In genomic region chr6:11198663-11199603, GRCh38 we compare ENCODE assay signal across 8 cellular contexts. TPM values are rescaled to one million over a fixed set of nuclear protein-coding genes. Genes with fewer than 3 reads are reported as not detected.
DNase-seq lines count a peak whose midpoint lies in the region; ATAC-seq and TF ChIP-seq lines count a peak whose summit lies in the region.

No MANE protein-coding gene starts in this region.

- ATAC-seq in HG02798 (IDR thresholded peaks at IDR 0.05; ENCODE audit: poor library complexity, unreplicated experiment) (peak; percentile 62), natural killer cell (peak; percentile 39 to 56 (median 43))

- TF ChIP-seq CTCF in natural killer cell (IDR thresholded peaks at IDR 0.05) (no peak), glutamatergic neuron (IDR thresholded peaks at IDR 0.05; ENCODE audit: partially characterized antibody, unreplicated experiment) (no peak)

- H3K4me1 Mint-ChIP-seq in activated T-helper 2 cell treated with anti-CD3 and anti-CD28 coated beads, Interferon-gamma antibody, Interleukin-2, Interleukin-4, amounts not matched to agents 10 μg/mL and 5 μg/mL and 100 μg/mL, durations not matched to agents 14 hours and 24 hours and 36 hours (ENCODE audit: low read depth), result peaks cover 54% of the 10 kb centered on the region
- H3K4me1 Mint-ChIP-seq in natural killer cell (peaks cover 95 to 97% of the 10 kb centered on the region in 2 donors), glutamatergic neuron (ENCODE audit: low read depth, unreplicated experiment) (peaks cover 17% of the 10 kb centered on the region)

- H3K36me3 Mint-ChIP-seq in activated T-helper 2 cell treated with anti-CD3 and anti-CD28 coated beads, Interferon-gamma antibody, Interleukin-2, Interleukin-4, amounts not matched to agents 10 μg/mL and 5 μg/mL and 100 μg/mL, durations not matched to agents 14 hours and 24 hours and 36 hours (ENCODE audit: low read depth), result peaks cover 86% of the 10 kb centered on the region
- H3K36me3 Mint-ChIP-seq in natural killer cell (peaks cover 14% of the 10 kb centered on the region), glutamatergic neuron (ENCODE audit: unreplicated experiment) (no peaks in the 10 kb centered on the region)

- peak overlapping the region; percentile 31 for H3K27ac Mint-ChIP-seq in activated T-helper 2 cell treated with anti-CD3 and anti-CD28 coated beads, Interferon-gamma antibody, Interleukin-2, Interleukin-4, amounts not matched to agents 10 μg/mL and 5 μg/mL and 100 μg/mL, durations not matched to agents 14 hours and 24 hours and 36 hours
- H3K27ac Mint-ChIP-seq in natural killer cell, result peak overlapping the region; percentile 98 to 99
- H3K27ac Mint-ChIP-seq in glutamatergic neuron (ENCODE audit: unreplicated experiment), result no peak overlapping the region

- no peak overlapping the region for H3K4me3 Mint-ChIP-seq in activated T-helper 2 cell treated with anti-CD3 and anti-CD28 coated beads, Interferon-gamma antibody, Interleukin-2, Interleukin-4, amounts not matched to agents 10 μg/mL and 5 μg/mL and 100 μg/mL, durations not matched to agents 14 hours and 24 hours and 36 hours (ENCODE audit: low read depth)
- H3K4me3 Mint-ChIP-seq in natural killer cell, result peak overlapping the region; percentile 52
- no peak overlapping the region for H3K4me3 Mint-ChIP-seq in glutamatergic neuron (ENCODE audit: unreplicated experiment)

- intact Hi-C loops in activated T-helper 2 cell treated with anti-CD3 and anti-CD28 coated beads, Interferon-gamma antibody, Interleukin-2, Interleukin-4, amounts not matched to agents 10 μg/mL and 5 μg/mL and 100 μg/mL, durations not matched to agents 14 hours and 24 hours and 36 hours (cut with micrococcal nuclease), result no loop called here
- intact Hi-C loops in natural killer cell (cut with micrococcal nuclease), result no loop called here
- intact Hi-C loops in head of caudate nucleus (cut with DNase I), result no loop called here

- H3K27me3 Mint-ChIP-seq in activated T-helper 2 cell treated with anti-CD3 and anti-CD28 coated beads, Interferon-gamma antibody, Interleukin-2, Interleukin-4, amounts not matched to agents 10 μg/mL and 5 μg/mL and 100 μg/mL, durations not matched to agents 14 hours and 24 hours and 36 hours (ENCODE audit: low read depth), result no peaks in the 10 kb centered on the region
- no peaks in the 10 kb centered on the region for H3K27me3 Mint-ChIP-seq in natural killer cell (ENCODE audit: low read depth in 2 of 2)
- no peaks in the 10 kb centered on the region for H3K27me3 Mint-ChIP-seq in glutamatergic neuron (ENCODE audit: unreplicated experiment)

- DNase-seq in GF-D8 (lab: John Stamatoyannopoulos, UW), result peak; percentile 35
- DNase-seq in activated T-helper 2 cell treated with anti-CD3 and anti-CD28 coated beads, Interferon-gamma antibody, Interleukin-2, Interleukin-4, amounts not matched to agents 10 μg/mL and 5 μg/mL and 100 μg/mL, durations not matched to agents 14 hours and 24 hours and 36 hours (ENCODE audit: low spot score), result peak; percentile 21
- no peak for DNase-seq in natural killer cell
- no peak for DNase-seq in head of caudate nucleus
- DNase-seq in glutamatergic neuron, result no peak
- no peak for DNase-seq in T1000 (lab: John Stamatoyannopoulos, UW)
- DNase-seq in COLO829 (ENCODE audit: low spot score), result no peak

- H3K9me3 Mint-ChIP-seq in activated T-helper 2 cell treated with anti-CD3 and anti-CD28 coated beads, Interferon-gamma antibody, Interleukin-2, Interleukin-4, amounts not matched to agents 10 μg/mL and 5 μg/mL and 100 μg/mL, durations not matched to agents 14 hours and 24 hours and 36 hours, result no peaks in the 10 kb centered on the region
- H3K9me3 Mint-ChIP-seq in natural killer cell, result no peaks in the 10 kb centered on the region
- peaks cover 1% of the 10 kb centered on the region for H3K9me3 Mint-ChIP-seq in glutamatergic neuron (ENCODE audit: unreplicated experiment)

RNA-seq across cellular contexts. Expression of gene NEDD9, which starts 33.5 kb away (rescaled TPM):
- 34.5 and 35.0 TPM in 2 replicates for total RNA-seq in activated T-helper 2 cell treated with anti-CD3 and anti-CD28 coated beads, Interferon-gamma antibody, Interleukin-2, Interleukin-4, amounts not matched to agents 10 μg/mL and 5 μg/mL and 100 μg/mL, durations not matched to agents 14 hours and 24 hours and 36 hours
- total RNA-seq in natural killer cell (100 to 1,000 TPM; 106 to 110 (median 107) TPM), glutamatergic neuron (ENCODE audit: unreplicated experiment) (0.71 TPM)

Comparison
In these comparisons a context has a peak if more than half of its experiments do, and no peak if none do; other contexts are left out.
1. DNase-seq: peak in GF-D8 (single experiment) and activated T-helper 2 cell treated with anti-CD3 and anti-CD28 coated beads, Interferon-gamma antibody, Interleukin-2, Interleukin-4, amounts not matched to agents 10 μg/mL and 5 μg/mL and 100 μg/mL, durations not matched to agents 14 hours and 24 hours and 36 hours (single experiment); none in natural killer cell (single experiment), head of caudate nucleus (0 of 42), glutamatergic neuron (single experiment), T1000 (single experiment) and COLO829 (single experiment).
2. RNA of gene NEDD9, which starts 33.5 kb away (total RNA-seq): 106 to 110 TPM in natural killer cell and 34.5 to 35.0 TPM in activated T-helper 2 cell treated with anti-CD3 and anti-CD28 coated beads, Interferon-gamma antibody, Interleukin-2, Interleukin-4, amounts not matched to agents 10 μg/mL and 5 μg/mL and 100 μg/mL, durations not matched to agents 14 hours and 24 hours and 36 hours; 0.71 TPM in glutamatergic neuron (single experiment); every median in the first group is over 10 times any median in the second.